ENCODE assay signal across 9 cellular contexts in the genomic region with DNA sequence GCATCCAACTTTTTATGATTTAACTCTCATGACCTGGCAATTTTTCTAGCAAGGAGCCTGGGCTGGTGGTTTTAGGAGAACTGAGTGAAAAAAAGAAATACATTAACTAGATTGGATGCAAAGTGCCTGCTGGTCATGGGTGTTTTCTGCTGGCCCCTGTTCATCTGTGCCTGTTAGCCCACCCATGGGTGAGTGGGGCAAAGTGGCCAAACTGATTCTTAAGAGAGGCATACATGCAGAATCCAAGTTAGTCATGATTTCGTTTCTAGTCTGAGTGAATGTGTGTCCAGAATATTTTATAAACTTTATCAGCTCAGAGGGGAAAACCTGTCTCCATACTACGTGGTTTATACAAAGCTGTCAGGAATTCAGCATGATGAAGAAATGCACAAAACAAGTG. TPM values are rescaled to one million over a fixed set of nuclear protein-coding genes. Genes with fewer than 3 reads are reported as not detected.
"Had no signal": no experiment of that assay in that cellular context is flagged by ENCODE, and none has a peak within 500 bp of the region (broad histone marks: within the 10 kb centered on the region; RNA-seq: fewer than 3 reads in every experiment).

No MANE protein-coding gene starts in this region.

- DNase-seq: GDM1, GF-D8 had no signal

- ATAC-seq: GM12878 had no signal

- FAIRE-seq: G401.6, GM12878, GM12891, GM12892, GM18507, GM19239 had no signal

- H3K4me3 ChIP-seq: GM12878 had no signal

RNA-seq across cellular contexts. Expression of gene ITGAD, which starts 4.6 kb away (rescaled TPM):
- total RNA-seq: G401 had no signal

RNA-seq across cellular contexts. Expression of gene COX6A2, which starts 39.6 kb away (rescaled TPM):
- total RNA-seq: G401, GM12878 had no signal
- polyA plus RNA-seq: GM12878 had no signal
